15 cellular contexts compared by ENCODE assay signal in genomic region chr14:99820702-99821331, GRCh38. TPM values are rescaled to one million over a fixed set of nuclear protein-coding genes. Genes with fewer than 3 reads are reported as not detected.
"Had no signal": no experiment of that assay in that cellular context is flagged by ENCODE, and none has a peak within 500 bp of the region (broad histone marks: within the 10 kb centered on the region; RNA-seq: fewer than 3 reads in every experiment).

No MANE protein-coding gene starts in this region.

- H3K9me3 ChIP-seq: spleen, thoracic aorta had no signal

- ATAC-seq: activated T-cell treated with anti-CD3 and anti-CD28 coated beads, Interleukin-2, amount 50 U/mL, for 72 hours; left ventricle myocardium superior had no signal

- DNase-seq: activated B cell treated with CpG ODN at 0.5 μM for 24 hours; activated CD4-positive, alpha-beta memory T cell treated with anti-CD3 and anti-CD28 coated beads, Interleukin-2, amount 10 ng/mL, durations not matched to agents 7 days and 5 days; activated CD4-positive, alpha-beta T cell treated with anti-CD3 and anti-CD28 coated beads for 4 hours; activated effector memory CD4-positive, alpha-beta T cell treated with Interleukin-2 at 50 U/mL for 16 hours; activated naive CD4-positive, alpha-beta T cell treated with anti-CD3 and anti-CD28 coated beads, Interleukin-2, amount 10 ng/mL, durations not matched to agents 7 days and 5 days; activated T-cell treated with anti-CD3 and anti-CD28 coated beads, Interleukin-2, amount 50 U/mL, for 72 hours; left ventricle myocardium superior; midbrain; natural killer cell; spleen; stimulated activated CD4-positive, alpha-beta T cell treated with anti-CD3 and anti-CD28 coated beads, Interleukin-4, amount 100 ng/mL, for 24 hours; stimulated activated naive CD4-positive, alpha-beta T cell treated with Interleukin-2 at 50 U/mL for 16 hours had no signal

- H3K36me3 ChIP-seq: cardiac muscle cell, spleen, thoracic aorta had no signal

- H3K4me3 ChIP-seq: cardiac muscle cell, spleen, thoracic aorta had no signal

- H3K27me3 ChIP-seq: cardiac muscle cell had no signal

- H3K27ac ChIP-seq: cardiac muscle cell, epithelial cell of prostate, spleen, thoracic aorta had no signal

RNA-seq across cellular contexts. Expression of gene EML1, which starts 27.6 kb away (rescaled TPM):
- total RNA-seq: activated B cell treated with CpG ODN at 0.5 μM for 24 hours; activated CD4-positive, alpha-beta memory T cell treated with anti-CD3 and anti-CD28 coated beads, Interleukin-2, amount 10 ng/mL, durations not matched to agents 7 days and 5 days; natural killer cell had no signal
